In genomic region chr11:118488480-118489109, GRCh38 we compare ENCODE assay signal across 8 cellular contexts. TPM values are rescaled to one million over a fixed set of nuclear protein-coding genes. Genes with fewer than 3 reads are reported as not detected.
DNase-seq lines count a peak whose midpoint lies in the region; ATAC-seq and TF ChIP-seq lines count a peak whose summit lies in the region.

No MANE protein-coding gene starts in this region.

- no peak for TF ChIP-seq POLR2A in heart left ventricle (IDR thresholded peaks at IDR 0.05)

- H3F3A ChIP-seq in SU-DHL-6 (ENCODE audit: insufficient read depth) = peaks cover 15% of the 10 kb centered on the region

- H3K27ac Mint-ChIP-seq in activated naive CD8-positive, alpha-beta T cell treated with anti-CD3 and anti-CD28 coated beads for 36 hours = no peak overlapping the region

- no peaks in the 10 kb centered on the region for H3K27me3 ChIP-seq in SU-DHL-6 (ENCODE audit: low read length)
- no peaks in the 10 kb centered on the region for H3K27me3 ChIP-seq in heart left ventricle

- no peak overlapping the region for H3K9ac ChIP-seq in SU-DHL-6 (ENCODE audit: low read length)

- H3K36me3 ChIP-seq in SU-DHL-6 (ENCODE audit: low read length) (peaks cover 60% of the 10 kb centered on the region), heart left ventricle (peaks cover 2 to 100% (median 95%) of the 10 kb centered on the region in 9 donors)

- peaks cover 5% of the 10 kb centered on the region for H3K4me1 Mint-ChIP-seq in activated naive CD8-positive, alpha-beta T cell treated with anti-CD3 and anti-CD28 coated beads for 36 hours

- H3K9me3 ChIP-seq in SU-DHL-6 (ENCODE audit: insufficient read depth, low read length) = no peaks in the 10 kb centered on the region
- H3K9me3 ChIP-seq in heart left ventricle = no peaks in the 10 kb centered on the region

- H3K79me2 ChIP-seq in SU-DHL-6 (ENCODE audit: insufficient read depth, low read length) = no peaks in the 10 kb centered on the region

- H3K4me3 ChIP-seq in SU-DHL-6 (ENCODE audit: insufficient read depth, low read length, poor library complexity, severe bottlenecking) = no peak overlapping the region
- H3K4me3 ChIP-seq in heart left ventricle = no peak overlapping the region

- H3K27me3 Mint-ChIP-seq in activated naive CD8-positive, alpha-beta T cell treated with anti-CD3 and anti-CD28 coated beads for 36 hours = no peaks in the 10 kb centered on the region

- WGBS in heart left ventricle, 4 donors = 27 to 29% (median 28%) methylated on average over 7 of the region's 7 CpGs

- H4K20me1 ChIP-seq in SU-DHL-6 (ENCODE audit: low read depth, low read length) = no peaks in the 10 kb centered on the region

- intact Hi-C loops in heart left ventricle (cut with DNase I) = loop anchor here (1.0 to 10.0 kb wide), 14 partner anchors 51 to 344 kb away; partner anchors contain the start of genes ATP5MG (in 10 of the 10) and KMT2A (in 3 of the 10)

- DNase-seq in GF-D8 (lab: John Stamatoyannopoulos, UW) (peak; percentile 88), NCI-H1105 treated with DMSO at 0.1 percent for 48 hours (lab: John Stamatoyannopoulos, UW) (peak; percentile 78), heart left ventricle (peak; percentile 36 to 70 (median 57)), renal cortical epithelial cell (ENCODE audit: low read depth) (peak; percentile 77)
- peak; percentile 72 for DNase-seq in activated naive CD8-positive, alpha-beta T cell treated with anti-CD3 and anti-CD28 coated beads for 36 hours

- ATAC-seq in heart left ventricle = peak in 3 of 4 donors; percentile 42 to 62 (median 58)
- no peak for ATAC-seq in HG02798 (IDR thresholded peaks at IDR 0.05; ENCODE audit: poor library complexity, unreplicated experiment)
- no peak for ATAC-seq in GM18517 (IDR thresholded peaks at IDR 0.05; ENCODE audit: unreplicated experiment)

- peaks cover 0 to 14% (median 0%) of the 10 kb centered on the region in 12 donors for H3K4me1 ChIP-seq in heart left ventricle

- H3K36me3 Mint-ChIP-seq in activated naive CD8-positive, alpha-beta T cell treated with anti-CD3 and anti-CD28 coated beads for 36 hours = peaks cover 18% of the 10 kb centered on the region

- H3K9me3 Mint-ChIP-seq in activated naive CD8-positive, alpha-beta T cell treated with anti-CD3 and anti-CD28 coated beads for 36 hours = no peaks in the 10 kb centered on the region

- H3K4me2 ChIP-seq in SU-DHL-6 (ENCODE audit: low read depth, low read length, poor library complexity, severe bottlenecking) = no peak overlapping the region

- no peak overlapping the region for H3K4me3 Mint-ChIP-seq in activated naive CD8-positive, alpha-beta T cell treated with anti-CD3 and anti-CD28 coated beads for 36 hours

- no peaks in the 10 kb centered on the region for H3K9me2 ChIP-seq in SU-DHL-6 (replicated peaks; ENCODE audit: insufficient read depth, low read length)

- peak; percentile 85 for TF ChIP-seq CTCF in SU-DHL-6 (IDR thresholded peaks at IDR 0.05; ENCODE audit: insufficient read depth, low read length, poor library complexity, severe bottlenecking)
- peak; percentile 55 to 89 (median 81) for TF ChIP-seq CTCF in heart left ventricle (IDR thresholded peaks at IDR 0.05)

- no peak overlapping the region for H2AFZ ChIP-seq in SU-DHL-6 (ENCODE audit: low read depth, low read length, severe bottlenecking)

- H3K27ac ChIP-seq in SU-DHL-6 (ENCODE audit: low read depth, low read length) (no peak overlapping the region), heart left ventricle (no peak overlapping the region)

RNA-seq across cellular contexts. Expression of gene TTC36, which starts 38.7 kb away (rescaled TPM):
- under 1 TPM; 0.42 to 0.62 TPM for total RNA-seq in activated naive CD8-positive, alpha-beta T cell treated with anti-CD3 and anti-CD28 coated beads for 36 hours
- total RNA-seq in heart left ventricle (1 to 10 TPM in 4 of 9 donors, under 1 TPM in 3, not detected in 2; 0.37 to 3.1 (median 1.1) TPM), renal cortical epithelial cell (1.4 and 2.6 TPM in 2 replicates)
- polyA plus RNA-seq in heart left ventricle = under 1 TPM in 1 of 2 donors, not detected in 1; 0.23 TPM

RNA-seq across cellular contexts. Expression of gene TMEM25, which starts 42.4 kb away (rescaled TPM):
- total RNA-seq in activated naive CD8-positive, alpha-beta T cell treated with anti-CD3 and anti-CD28 coated beads for 36 hours = 10 to 100 TPM; 14.2 to 14.7 TPM
- total RNA-seq in heart left ventricle (10 to 100 TPM in 5 of 9 donors, 1 to 10 TPM in 4; 7.3 to 26.8 (median 10.8) TPM), renal cortical epithelial cell (35.9 and 72.0 TPM in 2 replicates)
- polyA plus RNA-seq in heart left ventricle = 1 to 10 TPM; 3.9 to 6.9 TPM

RNA-seq across cellular contexts. Expression of gene KMT2A, which starts 52.3 kb away (rescaled TPM):
- total RNA-seq in activated naive CD8-positive, alpha-beta T cell treated with anti-CD3 and anti-CD28 coated beads for 36 hours = 10 to 100 TPM; 55.8 to 58.9 TPM
- total RNA-seq in heart left ventricle (100 to 1,000 TPM in 1 of 9 donors, 10 to 100 TPM in 8; 16.5 to 117 (median 41.5) TPM), renal cortical epithelial cell (37.0 and 110 TPM in 2 replicates)
- 10 to 100 TPM in 1 of 2 donors, 1 to 10 TPM in 1; 9.9 to 17.6 TPM for polyA plus RNA-seq in heart left ventricle

Comparison
In these comparisons a context has a peak if more than half of its experiments do, and no peak if none do; other contexts are left out.
1. ATAC-seq: peak in heart left ventricle (3 of 4); none in HG02798 (single experiment) and GM18517 (single experiment).
2. Peak in every context shown above with its lines, with median percentiles within 50 percentile points of each other: DNase-seq.